Comparison of ENCODE assay signal across 8 cellular contexts in the genomic region with DNA sequence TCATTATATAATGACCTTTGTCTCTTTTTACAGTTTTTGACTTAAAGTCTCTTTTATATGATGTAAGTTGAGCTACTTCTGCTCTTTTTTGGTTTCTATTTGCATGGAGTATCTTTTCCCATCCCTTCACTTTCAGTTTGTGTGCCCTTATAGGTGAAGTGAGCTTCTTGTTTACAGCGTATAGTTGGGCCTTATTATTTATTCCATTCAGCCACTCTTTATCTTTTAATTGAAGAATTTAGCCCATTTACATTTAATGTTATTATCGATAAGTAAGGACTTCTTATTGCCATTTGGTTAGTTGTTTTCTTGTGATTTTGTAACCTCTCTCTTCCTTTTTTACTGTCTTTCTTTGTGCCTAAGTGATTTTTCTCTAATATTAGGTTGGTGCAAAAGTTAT.
"Had no signal": no experiment of that assay in that cellular context is flagged by ENCODE, and none has a peak within 500 bp of the region (broad histone marks: within the 10 kb centered on the region; RNA-seq: fewer than 3 reads in every experiment).

No MANE protein-coding gene starts in this region.

- H3K9ac ChIP-seq: GM23248 had no signal

- H3K36me3 ChIP-seq: HAP-1 had no signal

- FAIRE-seq: HepG2 had no signal

- H3K4me1 ChIP-seq: HAP-1 had no signal

- H2AFZ ChIP-seq: GM23248 had no signal

- ATAC-seq: HCT116, HepG2 had no signal

- H3K27ac ChIP-seq: GM23248, HL-60 had no signal

- H3K4me3 ChIP-seq: GM23248, HAP-1 had no signal

- DNase-seq: GM23248, GOT3, H7, KG1 had no signal
